Comparison of ENCODE assay signal across 28 cellular contexts in genomic region chr2:182862003-182862402, GRCh38. TPM values are rescaled to one million over a fixed set of nuclear protein-coding genes. Genes with fewer than 3 reads are reported as not detected.
A peak's percentile ranks its signal among the peaks of the same experiment; 100 is the strongest.
DNase-seq lines count a peak whose midpoint lies in the region; ATAC-seq, FAIRE-seq and TF ChIP-seq lines count a peak whose summit lies in the region.
"Had no signal": no experiment of that assay in that cellular context is flagged by ENCODE, and none has a peak within 500 bp of the region (broad histone marks: within the 10 kb centered on the region; RNA-seq: fewer than 3 reads in every experiment).

No MANE protein-coding gene starts in this region.

- CTCF ChIA-PET in A673 (lab: Charles Lee): no interaction called here

- H3K36me3 Mint-ChIP-seq in stimulated activated effector memory CD8-positive, alpha-beta T cell treated with anti-CD3 and anti-CD28 coated beads, Interleukin-12 subunit alpha, Interleukin-12 subunit beta, amount 100 ng/mL, for 72 hours: no peaks in the 10 kb centered on the region
- H3K36me3 Mint-ChIP-seq: activated naive CD8-positive, alpha-beta T cell treated with anti-CD3 and anti-CD28 coated beads for 36 hours had no signal

- POLR2A ChIA-PET in A673 (lab: Charles Lee; ENCODE audit: low non-redundant PET): no interaction called here

- FAIRE-seq in pancreas (lab: Jason Lieb, UNC): no peak
- FAIRE-seq: H54, RCC 7860 had no signal

- DNase-seq in A673 (ENCODE audit: low spot score) (peak; percentile 46), LHCN-M2 (ENCODE audit: low read depth) (peak; percentile 14), fibroblast of gingiva (ENCODE audit: low read depth) (peak; percentile 24), pancreas (peak in 1 of 6 donors; percentile 12)
- no peak for DNase-seq in stimulated activated effector memory CD8-positive, alpha-beta T cell treated with anti-CD3 and anti-CD28 coated beads, Interleukin-12 subunit alpha, Interleukin-12 subunit beta, amount 100 ng/mL, for 72 hours (ENCODE audit: low spot score in 2 of 2)
- DNase-seq: activated CD4-positive, alpha-beta T cell treated with anti-CD3 and anti-CD28 coated beads, Interleukin-2, amount 10 ng/mL, durations not matched to agents 7 days and 5 days; activated naive CD8-positive, alpha-beta T cell treated with anti-CD3 and anti-CD28 coated beads for 36 hours; Calu3; cortex of kidney; KBM-7; left colon; NCI-H146; NCI-H510A treated with DMSO at 0.1 percent for 48 hours; nephron progenitor cell; stimulated activated CD4-positive, alpha-beta T cell treated with anti-CD3 and anti-CD28 coated beads, Interleukin-4, amount 100 ng/mL, for 24 hours; stimulated activated naive CD8-positive, alpha-beta T cell treated with anti-CD3 and anti-CD28 coated beads, Interleukin-15, amount 100 ng/mL, for 72 hours; upper lobe of right lung had no signal

- no peak overlapping the region for H3K27ac Mint-ChIP-seq in stimulated activated effector memory CD8-positive, alpha-beta T cell treated with anti-CD3 and anti-CD28 coated beads, Interleukin-12 subunit alpha, Interleukin-12 subunit beta, amount 100 ng/mL, for 72 hours
- H3K27ac Mint-ChIP-seq: activated CD4-positive, alpha-beta T cell treated with anti-CD3 and anti-CD28 coated beads, Interleukin-2, amount 10 ng/mL, durations not matched to agents 7 days and 5 days; activated naive CD8-positive, alpha-beta T cell treated with anti-CD3 and anti-CD28 coated beads for 36 hours; activated T-helper 17 cell treated with anti-CD3 and anti-CD28 coated beads, Interleukin-2, amount 50 U/mL, for 72 hours; nephron progenitor cell; progenitor cell of endocrine pancreas; stimulated activated naive CD8-positive, alpha-beta T cell treated with anti-CD3 and anti-CD28 coated beads, Interleukin-15, amount 100 ng/mL, for 72 hours had no signal

- H3K36me3 ChIP-seq in A673 (ENCODE audit: insufficient read depth, low read length, poor library complexity, severe bottlenecking): no peaks in the 10 kb centered on the region
- H3K36me3 ChIP-seq in pancreas: no peaks in the 10 kb centered on the region
- H3K36me3 ChIP-seq: heart left ventricle, upper lobe of right lung had no signal

- BruUV-seq in A673 (replicated peaks; lab: Mats Ljungman, UMichigan): no TSS peak

- H3K4me1 ChIP-seq in A673 (ENCODE audit: insufficient read depth, low read length, poor library complexity, severe bottlenecking) (peaks cover 7% of the 10 kb centered on the region), pancreas (peaks cover 0 to 6% (median 0%) of the 10 kb centered on the region in 3 donors)
- H3K4me1 ChIP-seq: upper lobe of right lung had no signal

- no peak overlapping the region for H3K27ac ChIP-seq in A673 (ENCODE audit: low read depth, low read length, poor library complexity, severe bottlenecking)
- no peak overlapping the region for H3K27ac ChIP-seq in pancreas
- H3K27ac ChIP-seq: C4-2B, upper lobe of right lung had no signal

- H3K9me3 ChIP-seq in A673 (ENCODE audit: low read depth, low read length, poor library complexity, severe bottlenecking) (no peaks in the 10 kb centered on the region), pancreas (no peaks in the 10 kb centered on the region)
- H3K9me3 ChIP-seq: heart left ventricle, upper lobe of right lung had no signal

- no peak overlapping the region for H3K4me3 ChIP-seq in A673 (ENCODE audit: low read depth, low read length, poor library complexity, severe bottlenecking)
- no peak overlapping the region for H3K4me3 ChIP-seq in pancreas
- H3K4me3 ChIP-seq: heart left ventricle, upper lobe of right lung had no signal

- intact Hi-C loops in A673 (cut with micrococcal nuclease; ENCODE audit: unreplicated experiment): no loop called here
- intact Hi-C loops in pancreas (cut with DNase I): no loop called here

- H3K9me3 Mint-ChIP-seq in stimulated activated effector memory CD8-positive, alpha-beta T cell treated with anti-CD3 and anti-CD28 coated beads, Interleukin-12 subunit alpha, Interleukin-12 subunit beta, amount 100 ng/mL, for 72 hours: no peaks in the 10 kb centered on the region
- H3K9me3 Mint-ChIP-seq: activated CD4-positive, alpha-beta T cell treated with anti-CD3 and anti-CD28 coated beads, Interleukin-2, amount 10 ng/mL, durations not matched to agents 7 days and 5 days; activated naive CD8-positive, alpha-beta T cell treated with anti-CD3 and anti-CD28 coated beads for 36 hours; activated T-helper 17 cell treated with anti-CD3 and anti-CD28 coated beads, Interleukin-2, amount 50 U/mL, for 72 hours; stimulated activated naive CD8-positive, alpha-beta T cell treated with anti-CD3 and anti-CD28 coated beads, Interleukin-15, amount 100 ng/mL, for 72 hours had no signal

- H3K4me3 Mint-ChIP-seq in stimulated activated effector memory CD8-positive, alpha-beta T cell treated with anti-CD3 and anti-CD28 coated beads, Interleukin-12 subunit alpha, Interleukin-12 subunit beta, amount 100 ng/mL, for 72 hours: no peak overlapping the region
- H3K4me3 Mint-ChIP-seq: activated CD4-positive, alpha-beta T cell treated with anti-CD3 and anti-CD28 coated beads, Interleukin-2, amount 10 ng/mL, durations not matched to agents 7 days and 5 days; activated naive CD8-positive, alpha-beta T cell treated with anti-CD3 and anti-CD28 coated beads for 36 hours; activated T-helper 17 cell treated with anti-CD3 and anti-CD28 coated beads, Interleukin-2, amount 50 U/mL, for 72 hours; nephron progenitor cell; stimulated activated naive CD8-positive, alpha-beta T cell treated with anti-CD3 and anti-CD28 coated beads, Interleukin-15, amount 100 ng/mL, for 72 hours had no signal

- ATAC-seq in pancreas: peak; percentile 50 to 79 (median 56)
- no peak for ATAC-seq in GM18868 (IDR thresholded peaks at IDR 0.05; ENCODE audit: unreplicated experiment)
- ATAC-seq in GM18858 (IDR thresholded peaks at IDR 0.05; ENCODE audit: unreplicated experiment): no peak
- no peak for ATAC-seq in HG02970 (IDR thresholded peaks at IDR 0.05; ENCODE audit: low FRiP score, unreplicated experiment)
- ATAC-seq in stimulated activated effector memory CD8-positive, alpha-beta T cell treated with anti-CD3 and anti-CD28 coated beads, Interleukin-12 subunit alpha, Interleukin-12 subunit beta, amount 100 ng/mL, for 72 hours: no peak
- ATAC-seq: activated T-helper 17 cell treated with anti-CD3 and anti-CD28 coated beads, Interleukin-2, amount 50 U/mL, for 72 hours; left colon; SK-N-SH treated with all-trans-retinoic acid at 6 μM for 48 hours; stimulated activated naive CD8-positive, alpha-beta T cell treated with anti-CD3 and anti-CD28 coated beads, Interleukin-15, amount 100 ng/mL, for 72 hours; upper lobe of right lung had no signal

- no peak for TF ChIP-seq CTCF in A673 (conservative IDR thresholded peaks at IDR 0.05; ENCODE audit: low read depth, low read length)
- TF ChIP-seq CTCF in pancreas (IDR thresholded peaks at IDR 0.05): no peak

- no peaks in the 10 kb centered on the region for H3K27me3 ChIP-seq in A673 (replicated peaks; ENCODE audit: insufficient read depth, low read depth, low read length, poor library complexity)
- H3K27me3 ChIP-seq in pancreas: no peaks in the 10 kb centered on the region

- peaks cover 16% of the 10 kb centered on the region for H3K4me1 Mint-ChIP-seq in stimulated activated effector memory CD8-positive, alpha-beta T cell treated with anti-CD3 and anti-CD28 coated beads, Interleukin-12 subunit alpha, Interleukin-12 subunit beta, amount 100 ng/mL, for 72 hours

- 18 to 19% methylated on average over 4 of the region's 4 CpGs for WGBS in pancreas, 2 donors

RNA-seq across cellular contexts. Expression of gene FRZB, which starts 4.4 kb away (rescaled TPM):
- total RNA-seq in A673 (2021): 1.8 and 3.6 TPM in 2 replicates
- total RNA-seq in LHCN-M2 (2014; rRNA removed): 0.92 and 1.1 TPM in 2 replicates
- polyA plus RNA-seq in LHCN-M2 (2012): 1.5 TPM
- total RNA-seq in pancreas: 1 to 10 TPM in 2 of 6 donors, under 1 TPM in 4; 0.35 to 2.2 (median 0.60) TPM
- 1 to 10 TPM in 1 of 2 donors, under 1 TPM in 1; 0.87 to 3.5 TPM for polyA plus RNA-seq in pancreas
- total RNA-seq: activated CD4-positive, alpha-beta T cell treated with anti-CD3 and anti-CD28 coated beads, Interleukin-2, amount 10 ng/mL, durations not matched to agents 7 days and 5 days; activated naive CD8-positive, alpha-beta T cell treated with anti-CD3 and anti-CD28 coated beads for 36 hours; activated T-helper 17 cell treated with anti-CD3 and anti-CD28 coated beads, Interleukin-2, amount 50 U/mL, for 72 hours; T-helper 2 cell treated with Interferon-gamma antibody and Interleukin-4, amounts not matched to agents 100 ng/mL and 5 ng/mL, for 36 hours had no signal

Comparison
In these comparisons a context has a peak if more than half of its experiments do, and no peak if none do; other contexts are left out.
1. DNase-seq: peak in A673 (single experiment), LHCN-M2 (single experiment) and fibroblast of gingiva (single experiment); none in stimulated activated effector memory CD8-positive, alpha-beta T cell treated with anti-CD3 and anti-CD28 coated beads, Interleukin-12 subunit alpha, Interleukin-12 subunit beta, amount 100 ng/mL, for 72 hours (0 of 2).
2. ATAC-seq: peak in pancreas (4 of 4); none in GM18868 (single experiment), GM18858 (single experiment), HG02970 (single experiment) and stimulated activated effector memory CD8-positive, alpha-beta T cell treated with anti-CD3 and anti-CD28 coated beads, Interleukin-12 subunit alpha, Interleukin-12 subunit beta, amount 100 ng/mL, for 72 hours (single experiment).